ENCODE assay signal across 1 cellular context in the genomic region with DNA sequence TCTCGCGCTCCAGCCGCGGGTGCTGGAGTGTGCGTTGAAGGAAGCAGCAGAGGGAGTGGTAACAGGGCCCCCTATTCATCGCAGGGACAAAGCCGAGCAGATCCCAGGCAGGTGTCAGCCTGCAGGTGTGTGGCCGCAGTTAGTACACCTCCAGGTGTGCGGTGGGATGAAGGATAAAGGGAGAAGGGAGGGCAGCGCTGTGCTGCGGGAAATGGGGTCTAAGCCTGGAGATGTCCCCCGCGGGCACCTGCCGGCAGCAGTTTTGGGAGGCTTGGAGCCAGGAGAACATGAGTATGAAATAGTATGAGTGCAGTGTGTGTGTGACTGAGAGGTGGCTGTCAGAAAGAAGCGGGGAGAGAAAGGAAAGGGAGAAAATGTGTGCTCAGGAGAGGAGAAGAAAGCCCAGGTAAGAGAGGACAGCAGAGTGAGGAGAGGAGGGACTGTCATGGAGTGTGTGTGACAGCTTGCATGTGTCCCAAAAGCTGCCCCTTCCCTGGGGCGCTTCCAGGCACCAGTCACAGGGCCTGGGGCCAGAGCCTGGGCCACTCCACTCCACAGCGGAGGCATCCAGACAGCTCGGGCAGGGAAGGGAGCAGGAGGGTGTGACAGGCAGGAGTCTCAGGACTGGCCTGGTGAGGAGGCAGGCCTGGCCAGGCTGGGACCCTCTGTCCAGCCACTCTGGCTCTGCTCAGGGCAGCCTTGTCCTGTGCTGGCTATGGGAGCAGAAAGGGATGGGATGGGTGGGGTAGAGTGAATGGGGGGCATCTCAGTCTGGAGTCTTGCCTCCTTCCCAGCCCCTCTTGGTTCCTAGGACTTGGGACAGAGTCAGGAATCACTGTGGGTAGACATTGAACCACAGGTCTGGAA.
TF ChIP-seq lines count a peak whose summit lies in the region.

No MANE protein-coding gene starts in this region.

TF ChIP-seq in IMR-90, 13 proteins besides CTCF, POLR2A, EP300 and RAD21 (continued from another document):
- no peak for TF ChIP-seq CHD1 (IDR thresholded peaks at IDR 0.05; ENCODE audit: low read depth, low read length)
- TF ChIP-seq BHLHE40 (IDR thresholded peaks at IDR 0.05; ENCODE audit: low read depth, low read length) = no peak
- no peak for TF ChIP-seq MAZ (IDR thresholded peaks at IDR 0.05; ENCODE audit: borderline replicate concordance, low read depth, low read length)
- TF ChIP-seq SMC3 (IDR thresholded peaks at IDR 0.05; ENCODE audit: low read depth, low read length) = no peak
- no peak for TF ChIP-seq CEBPB (IDR thresholded peaks at IDR 0.05; ENCODE audit: low read depth, low read length)
- no peak for TF ChIP-seq RCOR1 (IDR thresholded peaks at IDR 0.05; ENCODE audit: insufficient replicate concordance, low read length)
- no peak for TF ChIP-seq MXI1 (IDR thresholded peaks at IDR 0.05; ENCODE audit: borderline replicate concordance, low read depth, low read length)
- TF ChIP-seq, protein P1, sequence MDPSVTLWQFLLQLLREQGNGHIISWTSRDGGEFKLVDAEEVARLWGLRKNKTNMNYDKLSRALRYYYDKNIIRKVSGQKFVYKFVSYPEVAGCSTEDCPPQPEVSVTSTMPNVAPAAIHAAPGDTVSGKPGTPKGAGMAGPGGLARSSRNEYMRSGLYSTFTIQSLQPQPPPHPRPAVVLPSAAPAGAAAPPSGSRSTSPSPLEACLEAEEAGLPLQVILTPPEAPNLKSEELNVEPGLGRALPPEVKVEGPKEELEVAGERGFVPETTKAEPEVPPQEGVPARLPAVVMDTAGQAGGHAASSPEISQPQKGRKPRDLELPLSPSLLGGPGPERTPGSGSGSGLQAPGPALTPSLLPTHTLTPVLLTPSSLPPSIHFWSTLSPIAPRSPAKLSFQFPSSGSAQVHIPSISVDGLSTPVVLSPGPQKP (IDR thresholded peaks at IDR 0.05; ENCODE audit: borderline replicate concordance, low read depth, low read length) = no peak
- no peak for TF ChIP-seq MAFK (IDR thresholded peaks at IDR 0.05; ENCODE audit: low read depth, low read length)
- TF ChIP-seq FOS (IDR thresholded peaks at IDR 0.05; ENCODE audit: low read depth, low read length) = no peak
- TF ChIP-seq, protein P2, sequence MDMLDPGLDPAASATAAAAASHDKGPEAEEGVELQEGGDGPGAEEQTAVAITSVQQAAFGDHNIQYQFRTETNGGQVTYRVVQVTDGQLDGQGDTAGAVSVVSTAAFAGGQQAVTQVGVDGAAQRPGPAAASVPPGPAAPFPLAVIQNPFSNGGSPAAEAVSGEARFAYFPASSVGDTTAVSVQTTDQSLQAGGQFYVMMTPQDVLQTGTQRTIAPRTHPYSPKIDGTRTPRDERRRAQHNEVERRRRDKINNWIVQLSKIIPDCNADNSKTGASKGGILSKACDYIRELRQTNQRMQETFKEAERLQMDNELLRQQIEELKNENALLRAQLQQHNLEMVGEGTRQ (IDR thresholded peaks at IDR 0.05; ENCODE audit: low read depth, low read length) = no peak
- TF ChIP-seq RFX5 (IDR thresholded peaks at IDR 0.05; ENCODE audit: low read depth, low read length) = no peak
